20 cellular contexts compared by ENCODE assay signal in the genomic region with DNA sequence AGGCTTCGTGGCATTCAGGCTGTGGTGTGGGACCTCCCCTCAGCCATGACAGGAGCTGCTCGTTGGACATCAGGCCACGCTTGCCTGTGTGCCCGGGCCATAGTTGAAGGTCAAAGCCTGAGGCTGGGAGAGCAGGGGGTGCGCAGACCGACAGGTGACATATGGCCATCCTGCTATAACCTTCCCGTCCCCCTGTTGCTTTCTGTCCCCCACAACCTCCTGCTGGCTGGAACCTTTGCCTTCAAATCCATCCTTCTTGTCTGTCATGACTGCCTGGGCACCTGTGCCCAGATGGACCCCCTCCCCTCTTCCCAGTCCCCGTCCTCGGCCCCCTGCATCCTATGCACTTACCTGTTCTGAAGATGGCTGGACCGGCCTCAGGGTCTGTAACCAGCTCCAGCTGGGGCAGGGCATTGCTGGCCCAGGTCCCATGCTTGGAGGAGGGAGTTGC.
DNase-seq lines count a peak whose midpoint lies in the region; ATAC-seq and TF ChIP-seq lines count a peak whose summit lies in the region.
"Had no signal": no experiment of that assay in that cellular context is flagged by ENCODE, and none has a peak within 500 bp of the region (broad histone marks: within the 10 kb centered on the region; RNA-seq: fewer than 3 reads in every experiment).

No MANE protein-coding gene starts in this region.

- no peaks in the 10 kb centered on the region for H3K27me3 Mint-ChIP-seq in activated T-cell treated with anti-CD3 and anti-CD28 coated beads, Interleukin-2, amount 50 U/mL, for 72 hours (ENCODE audit: low read depth)

- peaks cover 0 to 2% of the 10 kb centered on the region in 2 donors for H3K9me3 Mint-ChIP-seq in activated T-cell treated with anti-CD3 and anti-CD28 coated beads, Interleukin-2, amount 50 U/mL, for 72 hours
- peaks cover 0 to 3% of the 10 kb centered on the region in 2 donors for H3K9me3 Mint-ChIP-seq in activated naive CD4-positive, alpha-beta T cell treated with anti-CD3 and anti-CD28 coated beads, Interleukin-2, amount 50 U/mL, for 72 hours
- H3K9me3 Mint-ChIP-seq: activated naive CD4-positive, alpha-beta T cell treated with anti-CD3 and anti-CD28 coated beads for 36 hours had no signal

- H3K27me3 ChIP-seq in OCI-LY1 (ENCODE audit: insufficient read depth, low read length) (no peaks in the 10 kb centered on the region), tibial artery (no peaks in the 10 kb centered on the region)

- H3K4me2 ChIP-seq in OCI-LY1 (ENCODE audit: low read length), result peak overlapping the region; percentile 96
- H3K4me2 ChIP-seq: PC-9 had no signal

- peak overlapping the region; percentile 69 for H3K4me3 ChIP-seq in OCI-LY1 (ENCODE audit: low read depth, low read length, poor library complexity, severe bottlenecking)
- H3K4me3 ChIP-seq in tibial artery, result no peak overlapping the region
- H3K4me3 ChIP-seq: left lung, PC-9, SJSA1, upper lobe of right lung had no signal

- peaks cover 27% of the 10 kb centered on the region for H3K4me1 Mint-ChIP-seq in activated T-cell treated with anti-CD3 and anti-CD28 coated beads, Interleukin-2, amount 50 U/mL, for 72 hours (ENCODE audit: low read depth)

- no peak for ATAC-seq in activated T-cell treated with anti-CD3 and anti-CD28 coated beads, Interleukin-2, amount 50 U/mL, for 72 hours (replicated peaks in 1 of 2)
- ATAC-seq in activated naive CD4-positive, alpha-beta T cell treated with anti-CD3 and anti-CD28 coated beads, Interleukin-2, amount 50 U/mL, for 72 hours, result no peak
- ATAC-seq: left lung; stimulated activated effector memory CD8-positive, alpha-beta T cell treated with anti-CD3 and anti-CD28 coated beads, Interleukin-12 subunit alpha, Interleukin-12 subunit beta, amount 100 ng/mL, for 72 hours; upper lobe of right lung had no signal

- H3K4me1 ChIP-seq in OCI-LY1 (ENCODE audit: insufficient read depth, low read length, severe bottlenecking), result peaks cover 87% of the 10 kb centered on the region
- no peaks in the 10 kb centered on the region for H3K4me1 ChIP-seq in tibial artery
- H3K4me1 ChIP-seq: left lung, SJSA1, upper lobe of right lung had no signal

- H2AFZ ChIP-seq in OCI-LY1 (ENCODE audit: low read length), result no peak overlapping the region
- H2AFZ ChIP-seq: PC-9 had no signal

- H4K20me1 ChIP-seq in OCI-LY1 (ENCODE audit: insufficient read depth, low read length), result no peaks in the 10 kb centered on the region

- no peak overlapping the region for H3K4me3 Mint-ChIP-seq in activated T-cell treated with anti-CD3 and anti-CD28 coated beads, Interleukin-2, amount 50 U/mL, for 72 hours
- H3K4me3 Mint-ChIP-seq: activated naive CD4-positive, alpha-beta T cell treated with anti-CD3 and anti-CD28 coated beads for 36 hours; stimulated activated effector memory CD8-positive, alpha-beta T cell treated with anti-CD3 and anti-CD28 coated beads, Interleukin-12 subunit alpha, Interleukin-12 subunit beta, amount 100 ng/mL, for 72 hours had no signal

- DNase-seq in activated T-cell treated with anti-CD3 and anti-CD28 coated beads, Interleukin-2, amount 50 U/mL, for 48 hours, result peak; percentile 3 to 12
- no peak for DNase-seq in activated T-cell treated with anti-CD3 and anti-CD28 coated beads, Interleukin-2, amount 50 U/mL, for 72 hours
- DNase-seq in islet precursor cell, result peak; percentile 40
- peak; percentile 18 to 54 for DNase-seq in tibial artery
- no peak for DNase-seq in ecto neural progenitor cell (ENCODE audit: low spot score)
- DNase-seq in OCI-M2 (lab: John Stamatoyannopoulos, UW; ENCODE audit: unreplicated experiment), result no peak
- DNase-seq in activated naive CD4-positive, alpha-beta T cell treated with anti-CD3 and anti-CD28 coated beads, Interleukin-2, amount 50 U/mL, for 72 hours (ENCODE audit: low spot score in 2 of 2), result no peak
- DNase-seq: activated naive CD4-positive, alpha-beta T cell treated with anti-CD3 and anti-CD28 coated beads for 36 hours; C1 segment of cervical spinal cord; cerebellar nuclear complex; effector memory CD4-positive, alpha-beta T cell; HCEC 1CT; NCI-H69; PC-9; upper lobe of right lung had no signal

- H3K36me3 Mint-ChIP-seq in activated T-cell treated with anti-CD3 and anti-CD28 coated beads, Interleukin-2, amount 50 U/mL, for 72 hours (ENCODE audit: insufficient read depth in 2 of 2), result peaks cover 0 to 9% of the 10 kb centered on the region in 2 donors
- H3K36me3 Mint-ChIP-seq in activated naive CD4-positive, alpha-beta T cell treated with anti-CD3 and anti-CD28 coated beads, Interleukin-2, amount 50 U/mL, for 72 hours, result peaks cover 11 to 15% of the 10 kb centered on the region in 2 donors
- H3K36me3 Mint-ChIP-seq: stimulated activated effector memory CD8-positive, alpha-beta T cell treated with anti-CD3 and anti-CD28 coated beads, Interleukin-12 subunit alpha, Interleukin-12 subunit beta, amount 100 ng/mL, for 72 hours had no signal

- H3K9me3 ChIP-seq in OCI-LY1 (ENCODE audit: low read length), result peaks cover 24% of the 10 kb centered on the region
- no peaks in the 10 kb centered on the region for H3K9me3 ChIP-seq in tibial artery
- H3K9me3 ChIP-seq: left lung, neutrophil, SJSA1, upper lobe of right lung had no signal

- H3K27ac ChIP-seq in OCI-LY1 (ENCODE audit: low read depth, low read length, poor library complexity, severe bottlenecking) (peak overlapping the region; percentile 99), tibial artery (no peak overlapping the region)
- H3K27ac ChIP-seq: left lung, neutrophil, PC-9, SJSA1, upper lobe of right lung had no signal

- no peaks in the 10 kb centered on the region for H3K9me2 ChIP-seq in OCI-LY1 (ENCODE audit: low read depth, low read length)

- intact Hi-C loops in tibial artery (cut with DNase I; ENCODE audit: low total_unique reads), result no loop called here

- no peak overlapping the region for H3K27ac Mint-ChIP-seq in activated T-cell treated with anti-CD3 and anti-CD28 coated beads, Interleukin-2, amount 50 U/mL, for 72 hours
- no peak overlapping the region for H3K27ac Mint-ChIP-seq in activated naive CD4-positive, alpha-beta T cell treated with anti-CD3 and anti-CD28 coated beads, Interleukin-2, amount 50 U/mL, for 72 hours
- H3K27ac Mint-ChIP-seq: activated naive CD4-positive, alpha-beta T cell treated with anti-CD3 and anti-CD28 coated beads for 36 hours; stimulated activated effector memory CD8-positive, alpha-beta T cell treated with anti-CD3 and anti-CD28 coated beads, Interleukin-12 subunit alpha, Interleukin-12 subunit beta, amount 100 ng/mL, for 72 hours had no signal

- no peaks in the 10 kb centered on the region for H3K79me2 ChIP-seq in OCI-LY1 (ENCODE audit: insufficient read depth, low read length)

- H3F3A ChIP-seq in OCI-LY1 (ENCODE audit: insufficient read depth, low read length), result no peaks in the 10 kb centered on the region

- peaks cover 62% of the 10 kb centered on the region for H3K36me3 ChIP-seq in OCI-LY1 (ENCODE audit: insufficient read depth, low read length)
- peaks cover 0 to 8% (median 8%) of the 10 kb centered on the region in 3 donors for H3K36me3 ChIP-seq in tibial artery
- H3K36me3 ChIP-seq: left lung, neutrophil, SJSA1, upper lobe of right lung had no signal

- H3K9ac ChIP-seq in OCI-LY1 (ENCODE audit: low read length), result peak overlapping the region; percentile 98

- TF ChIP-seq CTCF in OCI-LY1 (IDR thresholded peaks at IDR 0.05; ENCODE audit: low read length) (no peak), tibial artery (IDR thresholded peaks at IDR 0.05) (no peak)

Comparison
In these comparisons a context has a peak if more than half of its experiments do, and no peak if none do; other contexts are left out.
1. DNase-seq: peak in activated T-cell treated with anti-CD3 and anti-CD28 coated beads, Interleukin-2, amount 50 U/mL, for 48 hours (2 of 2), islet precursor cell (single experiment) and tibial artery (2 of 2); none in activated T-cell treated with anti-CD3 and anti-CD28 coated beads, Interleukin-2, amount 50 U/mL, for 72 hours (0 of 2), ecto neural progenitor cell (single experiment), OCI-M2 (single experiment) and activated naive CD4-positive, alpha-beta T cell treated with anti-CD3 and anti-CD28 coated beads, Interleukin-2, amount 50 U/mL, for 72 hours (0 of 2).